1 cellular context compared by ENCODE assay signal in genomic region chr6:13538084-13538483, GRCh38.
TF ChIP-seq lines count a peak whose summit lies in the region.

No MANE protein-coding gene starts in this region.

TF ChIP-seq in GM23338, 12 proteins besides CTCF, POLR2A, EP300 and RAD21 (continued from another document):
- TF ChIP-seq ZNF462 (CRISPR knock-in tag; IDR thresholded peaks at IDR 0.05), result no peak
- TF ChIP-seq ZNF114 (CRISPR knock-in tag; IDR thresholded peaks at IDR 0.05), result no peak
- TF ChIP-seq CREB1 (CRISPR knock-in tag; IDR thresholded peaks at IDR 0.05; ENCODE audit: low read depth), result no peak
- TF ChIP-seq ZNF331 (CRISPR knock-in tag; IDR thresholded peaks at IDR 0.05; ENCODE audit: low read depth), result no peak
- TF ChIP-seq POLR2AphosphoS5 (IDR thresholded peaks at IDR 0.05; ENCODE audit: low read depth), result no peak
- TF ChIP-seq EZH2phosphoT487 (IDR thresholded peaks at IDR 0.05; ENCODE audit: unreplicated experiment), result no peak
- TF ChIP-seq STAT1 (IDR thresholded peaks at IDR 0.05; ENCODE audit: unreplicated experiment), result no peak
- TF ChIP-seq JUNB (IDR thresholded peaks at IDR 0.05; ENCODE audit: unreplicated experiment), result no peak
TF ChIP-seq in GM23338: peak in this region for 0.
